28 cellular contexts compared by ENCODE assay signal in the genomic region with DNA sequence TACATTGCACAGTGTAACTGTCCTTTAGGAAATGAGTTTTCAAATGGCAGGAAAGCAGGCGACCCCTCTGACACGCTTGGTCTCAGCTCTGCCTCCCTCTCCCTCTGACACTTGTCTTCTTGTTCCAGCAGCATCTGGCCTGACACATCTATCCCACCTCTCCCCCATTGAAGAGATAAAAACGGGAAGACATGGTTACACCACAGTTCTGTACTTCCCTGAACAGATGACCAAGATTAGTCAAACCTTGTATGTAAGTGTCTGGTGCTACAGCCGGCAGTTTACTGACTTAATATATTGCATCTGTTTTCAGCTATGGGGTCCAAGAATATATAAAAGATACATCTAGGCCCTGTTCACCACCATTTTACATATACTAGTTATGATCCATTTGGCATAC.
"Had no signal": no experiment of that assay in that cellular context is flagged by ENCODE, and none has a peak within 500 bp of the region (broad histone marks: within the 10 kb centered on the region; RNA-seq: fewer than 3 reads in every experiment).

No MANE protein-coding gene starts in this region.

- FAIRE-seq: bronchial epithelial cell, endothelial cell of umbilical vein had no signal

- ATAC-seq: activated T-cell treated with anti-CD3 and anti-CD28 coated beads, Interleukin-2, amount 50 U/mL, for 4 hours; effector memory CD8-positive, alpha-beta T cell; gastrocnemius medialis; left ventricle myocardium superior; right cardiac atrium had no signal

- H2AFZ ChIP-seq: parathyroid adenoma had no signal

- H3K9ac ChIP-seq: parathyroid adenoma had no signal

- H3K9me3 ChIP-seq: colonic mucosa, esophagus muscularis mucosa, gastrocnemius medialis, thyroid gland had no signal

- DNase-seq: activated CD4-positive, alpha-beta T cell treated with anti-CD3 and anti-CD28 coated beads for 4 hours; activated CD4-positive, alpha-beta T cell treated with anti-CD3 and anti-CD28 coated beads, Interleukin-2, amount 50 U/mL, for 48 hours; activated CD4-positive, CD25-positive, alpha-beta regulatory T cell; activated CD8-positive, alpha-beta memory T cell treated with anti-CD3 and anti-CD28 coated beads, Interleukin-2, amount 50 U/mL, for 48 hours; activated naive CD4-positive, alpha-beta T cell treated with Interleukin-2 at 50 U/mL for 16 hours; activated naive CD8-positive, alpha-beta T cell treated with anti-CD3 and anti-CD28 coated beads for 36 hours; activated T-cell treated with anti-CD3 and anti-CD28 coated beads, Interleukin-2, amount 50 U/mL, for 4 hours; amniotic stem cell; colonic mucosa; dorsolateral prefrontal cortex; effector memory CD8-positive, alpha-beta T cell; gastrocnemius medialis; hippocampal formation; kidney glomerular epithelial cell; left ventricle myocardium superior; mammary epithelial cell; nephron progenitor cell; nucleus accumbens; right cardiac atrium; stimulated activated CD4-positive, alpha-beta T cell treated with anti-CD3 and anti-CD28 coated beads, Interleukin-12 subunit alpha, Interleukin-12 subunit beta, amount 100 ng/mL, for 4 hours; stimulated activated CD4-positive, alpha-beta T cell treated with anti-CD3 and anti-CD28 coated beads, Interleukin-4, amount 100 ng/mL, for 4 hours; substantia nigra; T1000; thyroid gland had no signal

- H3K27ac ChIP-seq: colonic mucosa, dorsolateral prefrontal cortex, esophagus muscularis mucosa, gastrocnemius medialis, parathyroid adenoma, thyroid gland had no signal

- H3K4me1 ChIP-seq: colonic mucosa, gastrocnemius medialis, parathyroid adenoma, thyroid gland had no signal

- H3K27me3 ChIP-seq: colonic mucosa, dorsolateral prefrontal cortex, esophagus muscularis mucosa, gastrocnemius medialis, thyroid gland had no signal

- H3K36me3 ChIP-seq: colonic mucosa, esophagus muscularis mucosa, gastrocnemius medialis, thyroid gland had no signal

- H3K4me3 ChIP-seq: colonic mucosa, dorsolateral prefrontal cortex, esophagus muscularis mucosa, gastrocnemius medialis, thyroid gland had no signal
